In the genomic region with DNA sequence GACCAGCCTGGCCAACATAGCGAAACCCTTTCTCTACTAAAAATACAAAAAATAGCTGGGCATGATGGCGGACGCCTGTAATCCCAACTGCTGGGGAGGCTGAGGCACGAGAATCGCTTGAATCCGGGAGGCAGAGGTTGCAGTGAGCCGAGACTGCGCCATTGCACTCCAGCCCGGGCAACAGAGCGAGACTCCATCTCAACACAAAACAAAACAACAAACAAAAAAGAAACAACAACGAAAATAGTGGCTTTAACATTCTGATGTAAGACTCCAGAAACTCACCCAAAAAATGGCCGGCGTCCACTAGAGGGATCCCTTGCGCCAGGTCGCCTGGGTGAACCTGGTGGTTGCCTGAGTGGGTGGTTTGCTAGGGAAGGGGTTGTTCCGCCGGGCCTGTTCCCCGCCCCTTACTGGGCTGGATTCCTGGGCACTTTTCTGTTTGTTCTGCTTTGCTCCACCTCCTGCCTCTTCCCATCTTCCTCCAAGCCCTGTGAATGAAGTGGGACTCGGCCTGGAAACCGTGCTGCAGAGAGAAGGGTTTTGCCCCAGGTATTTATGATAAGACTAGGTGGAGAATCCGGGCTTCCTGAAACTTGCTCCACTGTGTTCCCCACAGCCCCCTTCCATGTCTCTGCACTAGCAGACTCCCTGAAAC, we compare ENCODE assay signal across 9 cellular contexts. TPM values are rescaled to one million over a fixed set of nuclear protein-coding genes. Genes with fewer than 3 reads are reported as not detected.
DNase-seq lines count a peak whose midpoint lies in the region; ATAC-seq and TF ChIP-seq lines count a peak whose summit lies in the region.
"Had no signal": no experiment of that assay in that cellular context is flagged by ENCODE, and none has a peak within 500 bp of the region (broad histone marks: within the 10 kb centered on the region; RNA-seq: fewer than 3 reads in every experiment).

No MANE protein-coding gene starts in this region.

- H3K4me3 ChIP-seq in BLaER1, result no peak overlapping the region
- H3K4me3 ChIP-seq in suprapubic skin, result no peak overlapping the region

- H4K5ac ChIP-seq in H9 (ENCODE audit: insufficient read length, low read depth, low read length), result no peak overlapping the region

- no peaks in the 10 kb centered on the region for H3K79me2 ChIP-seq in H9 (ENCODE audit: insufficient read depth, low read length)

- H3K27ac ChIP-seq in BLaER1 (no peak overlapping the region), H9 (ENCODE audit: insufficient read length, low read depth, low read length) (no peak overlapping the region), suprapubic skin (no peak overlapping the region)
- H3K27ac ChIP-seq: SK-N-MC had no signal

- no peak overlapping the region for H3K4ac ChIP-seq in H9 (ENCODE audit: low read depth, low read length)

- H2BK5ac ChIP-seq in H9 (ENCODE audit: insufficient read length, low read length), result no peak overlapping the region

- CTCF ChIA-PET in activated naive CD4-positive, alpha-beta T cell treated with anti-CD3 and anti-CD28 coated beads, Interleukin-2, amount 10 ng/mL, durations not matched to agents 7 days and 5 days (lab: Charles Lee), result interaction anchor here (0.8 to 1.1 kb wide), 6 partner anchors 26 to 185 kb away, joined by 3 to 4 read pairs (median 3); partner anchors contain the start of gene YWHAB

- no peak overlapping the region for H3K14ac ChIP-seq in H9 (ENCODE audit: insufficient read depth, low read length)

- H3K56ac ChIP-seq in H9 (ENCODE audit: insufficient read length, low read depth, low read length), result no peak overlapping the region

- H3K9me3 ChIP-seq in BLaER1 (no peaks in the 10 kb centered on the region), H9 (ENCODE audit: control insufficient read depth, low read depth, low read length) (no peaks in the 10 kb centered on the region), suprapubic skin (no peaks in the 10 kb centered on the region)

- no peak overlapping the region for H3K18ac ChIP-seq in H9 (ENCODE audit: insufficient read length, low read depth, low read length)

- H2BK120ac ChIP-seq in H9 (ENCODE audit: low read depth, low read length, poor library complexity, severe bottlenecking), result no peak overlapping the region

- no peaks in the 10 kb centered on the region for H3K79me1 ChIP-seq in H9 (ENCODE audit: insufficient read depth, low read depth, low read length, poor library complexity, severe bottlenecking)

- no peak for TF ChIP-seq EP300 in suprapubic skin (IDR thresholded peaks at IDR 0.05)

- peak; percentile 79 for TF ChIP-seq CTCF in H9 (conservative IDR thresholded peaks at IDR 0.05)
- TF ChIP-seq CTCF in suprapubic skin (IDR thresholded peaks at IDR 0.05), result peak in 1 of 2 donors; percentile 9

- H3K4me2 ChIP-seq in BLaER1 (peak overlapping the region; percentile 88), H9 (ENCODE audit: insufficient read depth, insufficient read length, low read length) (no peak overlapping the region)

- H3K4me1 Mint-ChIP-seq in H9, result peaks cover 28 to 32% of the 10 kb centered on the region in 2 experiments
- peaks cover 49% of the 10 kb centered on the region for H3K4me1 Mint-ChIP-seq in activated naive CD4-positive, alpha-beta T cell treated with anti-CD3 and anti-CD28 coated beads, Interleukin-2, amount 10 ng/mL, durations not matched to agents 7 days and 5 days

- H3K4me1 ChIP-seq in BLaER1 (peaks cover 24% of the 10 kb centered on the region), H9 (ENCODE audit: insufficient read depth, low read length) (peaks cover 8% of the 10 kb centered on the region; the same call in 1 of the 2 replicates), suprapubic skin (peaks cover 17% of the 10 kb centered on the region)

- peak; percentile 91 for DNase-seq in H9
- DNase-seq in RPMI8226, result peak; percentile 58
- peak; percentile 77 for DNase-seq in activated naive CD4-positive, alpha-beta T cell treated with anti-CD3 and anti-CD28 coated beads, Interleukin-2, amount 10 ng/mL, durations not matched to agents 7 days and 5 days
- DNase-seq in iris pigment epithelial cell (ENCODE audit: low read depth), result peak; percentile 58
- peak; percentile 27 to 29 for DNase-seq in stimulated activated CD8-positive, alpha-beta memory T cell treated with anti-CD3 and anti-CD28 coated beads, Interleukin-7, amount 100 ng/mL, for 48 hours (ENCODE audit: extremely low read depth in 1 of 2, low read depth in 1 of 2)
- DNase-seq in suprapubic skin (ENCODE audit: low spot score in 2 of 2), result no peak

- TF ChIP-seq POLR2A in suprapubic skin (IDR thresholded peaks at IDR 0.05), result no peak

- peak overlapping the region; percentile 71 to 86 for H3K4me3 Mint-ChIP-seq in H9
- H3K4me3 Mint-ChIP-seq in activated naive CD4-positive, alpha-beta T cell treated with anti-CD3 and anti-CD28 coated beads, Interleukin-2, amount 10 ng/mL, durations not matched to agents 7 days and 5 days, result peak overlapping the region; percentile 63

- no peak overlapping the region for H2AK5ac ChIP-seq in H9 (ENCODE audit: insufficient read length, low read length)

- no peak overlapping the region for H3K23ac ChIP-seq in H9 (ENCODE audit: insufficient read length, low read depth, low read length)

- WGBS in H9 (ENCODE audit: extremely low coverage, insufficient read length, low lambda C conversion rate), result no CpG with 5 or more reads among the region's 21 CpGs
- 69% methylated on average over 21 of the region's 21 CpGs for WGBS in suprapubic skin

- no peak overlapping the region for H2AFZ ChIP-seq in H9 (ENCODE audit: low read length)

- no peak overlapping the region for H2BK12ac ChIP-seq in H9 (ENCODE audit: insufficient read length, low read depth, low read length)

- H3K36me3 Mint-ChIP-seq in H9 (ENCODE audit: insufficient read depth in 1 of 3, low read depth in 3 of 3), result peaks cover 26 to 64% (median 51%) of the 10 kb centered on the region in 3 experiments; a peak in 6 of 7 replicates
- peaks cover 42% of the 10 kb centered on the region for H3K36me3 Mint-ChIP-seq in activated naive CD4-positive, alpha-beta T cell treated with anti-CD3 and anti-CD28 coated beads, Interleukin-2, amount 10 ng/mL, durations not matched to agents 7 days and 5 days

- peak overlapping the region; percentile 40 to 93 (median 90); a peak in 3 of 7 replicates for H3K27ac Mint-ChIP-seq in H9
- H3K27ac Mint-ChIP-seq in activated naive CD4-positive, alpha-beta T cell treated with anti-CD3 and anti-CD28 coated beads, Interleukin-2, amount 10 ng/mL, durations not matched to agents 7 days and 5 days, result no peak overlapping the region

- no peak overlapping the region for H4K91ac ChIP-seq in H9 (ENCODE audit: insufficient read length, low read depth, low read length)

- H4K20me1 ChIP-seq in BLaER1 (peaks cover 25% of the 10 kb centered on the region), H9 (ENCODE audit: control insufficient read depth, insufficient read depth, insufficient read length) (no peaks in the 10 kb centered on the region)

- no peak overlapping the region for H3K9ac ChIP-seq in BLaER1
- H3K9ac ChIP-seq in H9 (ENCODE audit: extremely low read depth, insufficient read length, low read length), result no peak overlapping the region

- no peak overlapping the region for H2BK20ac ChIP-seq in H9 (ENCODE audit: low read depth, low read length, poor library complexity, severe bottlenecking)

- no peak overlapping the region for H4K8ac ChIP-seq in H9 (replicated peaks; ENCODE audit: insufficient read length, low read depth, low read length)

- H3K27me3 ChIP-seq in BLaER1 (no peaks in the 10 kb centered on the region), H9 (ENCODE audit: insufficient read depth, low read length) (no peaks in the 10 kb centered on the region), suprapubic skin (no peaks in the 10 kb centered on the region)

- no peaks in the 10 kb centered on the region for H3K27me3 Mint-ChIP-seq in H9 (ENCODE audit: low read depth)
- H3K27me3 Mint-ChIP-seq in activated naive CD4-positive, alpha-beta T cell treated with anti-CD3 and anti-CD28 coated beads, Interleukin-2, amount 10 ng/mL, durations not matched to agents 7 days and 5 days, result no peaks in the 10 kb centered on the region

- H3K23me2 ChIP-seq in H9 (ENCODE audit: insufficient read length, low read depth, low read length, poor library complexity, severe bottlenecking), result peaks cover 12% of the 10 kb centered on the region

- no peak for ATAC-seq in HG03442 (IDR thresholded peaks at IDR 0.05; ENCODE audit: unreplicated experiment)

- H3K9me3 Mint-ChIP-seq in H9, result no peaks in the 10 kb centered on the region
- no peaks in the 10 kb centered on the region for H3K9me3 Mint-ChIP-seq in activated naive CD4-positive, alpha-beta T cell treated with anti-CD3 and anti-CD28 coated beads, Interleukin-2, amount 10 ng/mL, durations not matched to agents 7 days and 5 days

- H3K36me3 ChIP-seq in BLaER1, result peaks cover 65% of the 10 kb centered on the region
- peaks cover 29% of the 10 kb centered on the region for H3K36me3 ChIP-seq in suprapubic skin

- H3T11ph ChIP-seq in H9 (ENCODE audit: low read length), result no peak overlapping the region

- no peak overlapping the region for H2BK15ac ChIP-seq in H9 (ENCODE audit: low read depth, low read length)

RNA-seq across cellular contexts. Expression of gene PABPC1L, which starts 1.5 kb away (rescaled TPM):
- total RNA-seq in H9 (2021) (83.5 and 92.0 TPM in 2 replicates), suprapubic skin (10 to 100 TPM; 11.7 to 61.1 (median 19.4) TPM)

RNA-seq across cellular contexts. Expression of gene YWHAB, which starts 25.9 kb away (rescaled TPM):
- total RNA-seq in H9 (2021) (203 and 204 TPM in 2 replicates), suprapubic skin (100 to 1,000 TPM in 3 of 4 donors, 10 to 100 TPM in 1; 79.7 to 135 (median 129) TPM)

RNA-seq across cellular contexts. Expression of gene TOMM34, which starts 48.8 kb away (rescaled TPM):
- 37.5 and 40.1 TPM in 2 replicates for total RNA-seq in H9 (2021)
- 10 to 100 TPM; 14.4 to 17.3 (median 15.6) TPM for total RNA-seq in suprapubic skin

RNA-seq across cellular contexts. Expression of gene STK4, which starts 54.9 kb away (rescaled TPM):
- total RNA-seq in H9 (2021), result 41.3 and 43.0 TPM in 2 replicates
- 10 to 100 TPM; 25.4 to 63.9 (median 33.5) TPM for total RNA-seq in suprapubic skin

Comparison
In these comparisons a context has a peak if more than half of its experiments do, and no peak if none do; other contexts are left out.
1. DNase-seq: peak in H9 (single experiment), RPMI8226 (single experiment), activated naive CD4-positive, alpha-beta T cell treated with anti-CD3 and anti-CD28 coated beads, Interleukin-2, amount 10 ng/mL, durations not matched to agents 7 days and 5 days (single experiment), iris pigment epithelial cell (single experiment) and stimulated activated CD8-positive, alpha-beta memory T cell treated with anti-CD3 and anti-CD28 coated beads, Interleukin-7, amount 100 ng/mL, for 48 hours (2 of 2); none in suprapubic skin (0 of 2).